Comparison of ENCODE assay signal across 8 cellular contexts in the genomic region with DNA sequence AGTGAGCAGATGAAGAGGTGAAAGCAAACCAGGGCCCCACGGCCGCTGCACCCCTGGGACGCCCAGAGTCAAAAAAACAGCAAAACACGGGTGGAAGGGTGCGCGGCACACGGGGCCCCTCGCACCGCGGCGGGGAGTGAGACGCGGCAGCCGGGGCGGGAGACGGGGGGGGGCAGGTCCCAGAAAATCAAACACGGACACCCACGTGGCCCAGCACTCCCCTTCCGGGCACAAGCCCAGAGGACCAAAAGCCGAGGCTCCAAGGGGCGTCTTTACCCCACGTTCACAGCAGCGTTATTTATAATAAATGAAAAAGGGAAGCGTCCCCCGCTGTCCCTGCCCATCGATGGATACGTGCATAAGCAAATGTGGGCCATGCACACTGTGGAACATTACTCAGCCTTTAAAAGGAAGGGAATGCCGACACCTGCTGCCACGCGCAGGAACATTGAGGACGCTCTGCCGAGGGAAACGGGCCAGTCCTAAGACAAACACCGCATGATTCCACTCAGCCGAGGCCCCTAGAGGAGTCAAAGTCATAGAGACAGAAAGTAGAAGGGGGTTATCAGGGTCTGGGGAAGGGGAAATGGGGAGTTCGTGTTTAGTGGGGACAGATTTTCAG. TPM values are rescaled to one million over a fixed set of nuclear protein-coding genes. Genes with fewer than 3 reads are reported as not detected.
DNase-seq lines count a peak whose midpoint lies in the region; TF ChIP-seq lines count a peak whose summit lies in the region.

No MANE protein-coding gene starts in this region.

- no peaks in the 10 kb centered on the region for H3K9me3 Mint-ChIP-seq in MCF 10A (ENCODE audit: unreplicated experiment)

- peaks cover 26% of the 10 kb centered on the region for H3K36me3 ChIP-seq in KOPT-K1 (ENCODE audit: insufficient read depth, low read length)

- H3K36me3 Mint-ChIP-seq in MCF 10A (ENCODE audit: insufficient read depth, unreplicated experiment), result peaks cover 22% of the 10 kb centered on the region

- H3K27ac ChIP-seq in KOPT-K1 (ENCODE audit: low read depth, low read length, poor library complexity, severe bottlenecking) (peak overlapping the region; percentile 61), temporal lobe (ENCODE audit: low read depth, low read length) (peak overlapping the region; percentile 44)

- H3K27me3 Mint-ChIP-seq in MCF 10A (ENCODE audit: insufficient read depth, unreplicated experiment), result peaks cover 7% of the 10 kb centered on the region

- CTCF ChIA-PET in MCF 10A (lab: Yijun Ruan, JAX), result no interaction called here

- H3K4me3 Mint-ChIP-seq in MCF 10A (ENCODE audit: unreplicated experiment), result peak overlapping the region; percentile 91

- peak overlapping the region; percentile 69 for H3K4me3 ChIP-seq in lower leg skin (ENCODE audit: low read depth, poor library complexity, severe bottlenecking)

- peaks cover 17% of the 10 kb centered on the region for H3K4me1 Mint-ChIP-seq in MCF 10A (ENCODE audit: insufficient read depth, unreplicated experiment)

- WGBS in lower leg skin, 2 donors, result 29 to 34% methylated on average over 36 of the region's 36 CpGs

- DNase-seq in activated T-cell treated with anti-CD3 and anti-CD28 coated beads for 24 hours (ENCODE audit: low read depth) (peak; percentile 11), MCF 10A (ENCODE audit: unreplicated experiment) (no peak), lower leg skin (ENCODE audit: low spot score in 2 of 2) (peak in 1 of 2 donors; percentile 74), NCI-H748 treated with DMSO at 0.1 percent for 48 hours (lab: John Stamatoyannopoulos, UW) (no peak), medulla oblongata (ENCODE audit: extremely low spot score) (no peak)
- DNase-seq in activated T-cell treated with anti-CD3 and anti-CD28 coated beads, Interleukin-2, amount 50 U/mL, for 48 hours, result no peak

- intact Hi-C loops in MCF 10A (cut with micrococcal nuclease), result no loop called here
- intact Hi-C loops in lower leg skin (cut with DNase I; ENCODE audit: low total_unique reads), result no loop called here

- POLR2A ChIA-PET in MCF 10A (lab: Yijun Ruan, JAX), result no interaction called here

- no peak for TF ChIP-seq POLR2A in lower leg skin (IDR thresholded peaks at IDR 0.05)

- H3K27ac Mint-ChIP-seq in MCF 10A (ENCODE audit: low read depth, unreplicated experiment), result no peak overlapping the region

- no TSS peak for BruUV-seq in MCF 10A (replicated peaks; lab: Mats Ljungman, UMichigan)

- TF ChIP-seq CTCF in MCF 10A (IDR thresholded peaks at IDR 0.05; ENCODE audit: unreplicated experiment), result no peak
- no peak for TF ChIP-seq CTCF in lower leg skin (IDR thresholded peaks at IDR 0.05)

- H3K9me3 ChIP-seq in KOPT-K1 (ENCODE audit: insufficient read depth, low read length, poor library complexity, severe bottlenecking), result no peaks in the 10 kb centered on the region

RNA-seq across cellular contexts. Expression of a gene that starts 0.7 kb away (rescaled TPM):
- total RNA-seq in MCF 10A (2022) (146 and 197 TPM in 2 replicates), lower leg skin (100 to 1,000 TPM; 120 to 172 (median 142) TPM), temporal lobe (49.2 TPM)

RNA-seq across cellular contexts. Expression of a gene that starts 3.7 kb away (rescaled TPM):
- total RNA-seq in MCF 10A (2022) (not detected in 2 replicates), lower leg skin (not detected), temporal lobe (not detected)
